ENCODE assay signal across 8 cellular contexts in genomic region chr19:58059003-58059671, GRCh38. TPM values are rescaled to one million over a fixed set of nuclear protein-coding genes. Genes with fewer than 3 reads are reported as not detected.
DNase-seq lines count a peak whose midpoint lies in the region; ATAC-seq, FAIRE-seq and TF ChIP-seq lines count a peak whose summit lies in the region.

Gene ZNF135 (plus strand): TSS chr19:58059282. CDS start chr19:58060003, 721 bp downstream.

- peak; percentile 99 for ATAC-seq in sciatic nerve

- H3K27me3 ChIP-seq in WERI-Rb-1 (ENCODE audit: insufficient read depth, low read depth, severe bottlenecking), result no peaks in the 10 kb centered on the region
- no peaks in the 10 kb centered on the region for H3K27me3 ChIP-seq in bronchial epithelial cell (ENCODE audit: control insufficient read depth, insufficient read depth, low read length)

- DNase-seq in GM13976 (ENCODE audit: low spot score) (peak; percentile 57), WERI-Rb-1 (peak; percentile 94), bronchial epithelial cell (ENCODE audit: low read depth) (peak; percentile 51), sciatic nerve (ENCODE audit: low spot score) (peak; percentile 93), urothelium cell line (ENCODE audit: low spot score) (peak; percentile 95), SIG-M5 (lab: John Stamatoyannopoulos, UW) (no peak), NCI-H146 treated with DMSO at 0.1 percent for 48 hours (lab: John Stamatoyannopoulos, UW; ENCODE audit: unreplicated experiment) (no peak)

- peaks cover 18% of the 10 kb centered on the region for H3K36me3 ChIP-seq in WERI-Rb-1
- no peaks in the 10 kb centered on the region for H3K36me3 ChIP-seq in bronchial epithelial cell (ENCODE audit: control insufficient read depth, insufficient read depth, low read length)

- H3K27ac ChIP-seq in WERI-Rb-1, result peak within 1 kb of the TSS; percentile 98

- H3K9me3 ChIP-seq in WERI-Rb-1 (ENCODE audit: severe bottlenecking) (peaks cover 5% of the 10 kb centered on the region), iPS-18c (ENCODE audit: control insufficient read depth, insufficient read depth, low read length) (peaks cover 11% of the 10 kb centered on the region)

- TF ChIP-seq CTCF in GM13976 (IDR thresholded peaks at IDR 0.05; ENCODE audit: borderline replicate concordance, control extremely low read depth, extremely low read depth, insufficient read depth, missing control alignments) (no peak), WERI-Rb-1 (IDR thresholded peaks at IDR 0.05; ENCODE audit: low read depth, low read length) (no peak), bronchial epithelial cell (IDR thresholded peaks at IDR 0.05; ENCODE audit: insufficient read depth, low read length, severe bottlenecking) (no peak)

- FAIRE-seq in bronchial epithelial cell (lab: Jason Lieb, UNC) (no peak), urothelium cell line (lab: Jason Lieb, UNC) (peak; percentile 53)

- peak within 1 kb of the TSS; percentile 44 for H3K4me3 ChIP-seq in WERI-Rb-1 (ENCODE audit: low read depth, low read length)
- H3K4me3 ChIP-seq in bronchial epithelial cell (ENCODE audit: low read depth, low read length), result peak within 1 kb of the TSS; percentile 52
- H3K4me3 ChIP-seq in iPS-18c (ENCODE audit: insufficient read depth, low read depth, low read length), result peak within 1 kb of the TSS; percentile 56

- intact Hi-C loops in sciatic nerve (cut with DNase I), result no loop called here

- in situ Hi-C loops in GM13976 (cut with MboI; ENCODE audit: low sequenced_read_pairs, unreplicated experiment), result no loop called here

RNA-seq across cellular contexts. Expression of gene ZNF135, which starts in this region (rescaled TPM):
- total RNA-seq in bronchial epithelial cell, result 1.6 and 3.7 TPM in 2 replicates
- 11.0 TPM for total RNA-seq in sciatic nerve

Comparison
In these comparisons a context has a peak if more than half of its experiments do, and no peak if none do; other contexts are left out.
1. DNase-seq: peak in GM13976 (single experiment), WERI-Rb-1 (single experiment), bronchial epithelial cell (single experiment), sciatic nerve (single experiment) and urothelium cell line (single experiment); none in SIG-M5 (single experiment) and NCI-H146 treated with DMSO at 0.1 percent for 48 hours (single experiment).
2. Peak in every context shown above with its lines, with median percentiles within 50 percentile points of each other: H3K4me3 ChIP-seq.